ENCODE assay signal across 22 cellular contexts in the genomic region with DNA sequence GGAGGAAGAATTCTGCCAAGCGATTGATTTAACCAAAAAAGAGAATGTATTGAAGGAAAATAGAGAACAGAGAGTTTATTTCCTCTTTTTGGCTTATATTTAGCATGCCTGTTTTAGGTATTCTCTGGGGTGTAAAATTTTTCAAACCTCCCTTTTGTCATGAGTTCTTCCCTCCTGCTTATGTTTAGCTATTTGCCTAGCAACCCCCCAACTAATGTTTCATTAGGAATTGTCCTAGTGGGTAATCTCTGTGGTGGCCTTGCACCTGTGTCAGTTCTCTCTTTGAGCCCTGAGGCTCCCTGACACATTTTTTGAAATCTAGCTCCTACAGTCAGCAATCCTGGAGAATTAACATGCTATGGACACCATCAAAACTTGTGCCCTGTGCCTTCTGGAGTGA. TPM values are rescaled to one million over a fixed set of nuclear protein-coding genes. Genes with fewer than 3 reads are reported as not detected.
A peak's percentile ranks its signal among the peaks of the same experiment; 100 is the strongest.
DNase-seq lines count a peak whose midpoint lies in the region; ATAC-seq, FAIRE-seq and TF ChIP-seq lines count a peak whose summit lies in the region.
"Had no signal": no experiment of that assay in that cellular context is flagged by ENCODE, and none has a peak within 500 bp of the region (broad histone marks: within the 10 kb centered on the region; RNA-seq: fewer than 3 reads in every experiment).

No MANE protein-coding gene starts in this region.

- intact Hi-C loops in body of pancreas (cut with DNase I): loop anchor here (5.0 kb wide), 1 partner anchor 53 kb away; no protein-coding TSS in a partner anchor
- intact Hi-C loops in natural killer cell (cut with micrococcal nuclease): no loop called here

- DNase-seq in SKM-1 treated with dmso at 0.1 percent for 144 hours (lab: John Stamatoyannopoulos, UW; ENCODE audit: unreplicated experiment) (peak; percentile 2), SKM-1 (lab: John Stamatoyannopoulos, UW; ENCODE audit: unreplicated experiment) (no peak), NAMALWA (ENCODE audit: low spot score) (peak; percentile 17), body of pancreas (no peak), nucleus accumbens (lab: John Stamatoyannopoulos, UW) (no peak), small intestine (no peak), natural killer cell (no peak)
- DNase-seq in stimulated activated naive B cell treated with anti-CD40 and anti-IgM and Interleukin-4, amounts not matched to agents 10 μg/mL and 1 μg/mL and 100 μg/mL, for 72 hours: no peak
- DNase-seq: AML-193; C1 segment of cervical spinal cord; Caco-2; CD4-positive, CD25-positive, alpha-beta regulatory T cell; H9; IMR-90 had no signal

- H3K27me3 Mint-ChIP-seq in stimulated activated naive B cell treated with anti-CD40 and anti-IgM and Interleukin-4, amounts not matched to agents 10 μg/mL and 1 μg/mL and 100 μg/mL, for 72 hours: no peaks in the 10 kb centered on the region
- no peaks in the 10 kb centered on the region for H3K27me3 Mint-ChIP-seq in natural killer cell (ENCODE audit: low read depth in 2 of 2)
- H3K27me3 Mint-ChIP-seq: CD4-positive, CD25-positive, alpha-beta regulatory T cell had no signal

- peaks cover 7 to 10% of the 10 kb centered on the region in 2 donors for H3K36me3 Mint-ChIP-seq in stimulated activated naive B cell treated with anti-CD40 and anti-IgM and Interleukin-4, amounts not matched to agents 10 μg/mL and 1 μg/mL and 100 μg/mL, for 72 hours
- peaks cover 8% of the 10 kb centered on the region for H3K36me3 Mint-ChIP-seq in natural killer cell
- H3K36me3 Mint-ChIP-seq: CD4-positive, CD25-positive, alpha-beta regulatory T cell had no signal

- FAIRE-seq in small intestine (lab: Jason Lieb, UNC): no peak
- FAIRE-seq: A549, D721Med, G401.6, GM12891, GM19239, H1, HTR-8/SVneo had no signal

- H3K4me3 ChIP-seq in body of pancreas: no peak overlapping the region
- H3K4me3 ChIP-seq in small intestine (ENCODE audit: low read depth in 1 of 2, low read length in 2 of 2): no peak overlapping the region
- H3K4me3 ChIP-seq: A549 had no signal

- H3K4me1 Mint-ChIP-seq in stimulated activated naive B cell treated with anti-CD40 and anti-IgM and Interleukin-4, amounts not matched to agents 10 μg/mL and 1 μg/mL and 100 μg/mL, for 72 hours: peaks cover 17 to 37% of the 10 kb centered on the region in 2 donors
- no peaks in the 10 kb centered on the region for H3K4me1 Mint-ChIP-seq in natural killer cell
- H3K4me1 Mint-ChIP-seq: CD4-positive, CD25-positive, alpha-beta regulatory T cell had no signal

- H3K9me3 Mint-ChIP-seq in stimulated activated naive B cell treated with anti-CD40 and anti-IgM and Interleukin-4, amounts not matched to agents 10 μg/mL and 1 μg/mL and 100 μg/mL, for 72 hours: peaks cover 8 to 15% of the 10 kb centered on the region in 2 donors
- peaks cover 13 to 15% of the 10 kb centered on the region in 2 donors for H3K9me3 Mint-ChIP-seq in natural killer cell

- TF ChIP-seq CTCF in body of pancreas (IDR thresholded peaks at IDR 0.05) (no peak), natural killer cell (IDR thresholded peaks at IDR 0.05) (no peak)

- H3K36me3 ChIP-seq in body of pancreas (replicated peaks in 1 of 2; ENCODE audit: insufficient read depth in 1 of 2, low read depth in 2 of 2): no peaks in the 10 kb centered on the region
- no peaks in the 10 kb centered on the region for H3K36me3 ChIP-seq in small intestine (ENCODE audit: control insufficient read depth in 2 of 2, insufficient read depth in 2 of 2, low read length in 2 of 2)

- H3K4me1 ChIP-seq in body of pancreas (peaks cover 39% of the 10 kb centered on the region), small intestine (ENCODE audit: control insufficient read depth in 2 of 2, insufficient read depth in 1 of 2, low read depth in 1 of 2, low read length in 1 of 2) (peaks cover 1 to 2% of the 10 kb centered on the region in 2 donors)
- H3K4me1 ChIP-seq: A549, Caco-2 had no signal

- peak overlapping the region; percentile 80 for H3K27ac Mint-ChIP-seq in stimulated activated naive B cell treated with anti-CD40 and anti-IgM and Interleukin-4, amounts not matched to agents 10 μg/mL and 1 μg/mL and 100 μg/mL, for 72 hours
- H3K27ac Mint-ChIP-seq in natural killer cell: no peak overlapping the region
- H3K27ac Mint-ChIP-seq: CD4-positive, CD25-positive, alpha-beta regulatory T cell; H9 had no signal

- H3K27ac ChIP-seq in body of pancreas (peak overlapping the region in 2 of 4 donors; percentile 44 to 77), small intestine (ENCODE audit: low read depth in 1 of 2, low read length in 1 of 2) (no peak overlapping the region)
- H3K27ac ChIP-seq: 22Rv1, A549 had no signal

- WGBS in body of pancreas, 2 donors: 82 to 85% methylated on average over 1 of the region's 1 CpG
- 68 to 86% (median 81%) methylated on average over 1 of the region's 1 CpG for WGBS in small intestine, 3 donors

- H3K9me3 ChIP-seq in body of pancreas (no peaks in the 10 kb centered on the region), small intestine (ENCODE audit: control insufficient read depth, low read depth) (no peaks in the 10 kb centered on the region)
- H3K9me3 ChIP-seq: Caco-2 had no signal

- H3K4me3 Mint-ChIP-seq in stimulated activated naive B cell treated with anti-CD40 and anti-IgM and Interleukin-4, amounts not matched to agents 10 μg/mL and 1 μg/mL and 100 μg/mL, for 72 hours: peak overlapping the region in 1 of 2 donors; percentile 10
- H3K4me3 Mint-ChIP-seq in natural killer cell: no peak overlapping the region
- H3K4me3 Mint-ChIP-seq: CD4-positive, CD25-positive, alpha-beta regulatory T cell; H9 had no signal

- H3K27me3 ChIP-seq in body of pancreas (no peaks in the 10 kb centered on the region), small intestine (ENCODE audit: control insufficient read depth in 2 of 2, insufficient read depth in 2 of 2, low read length in 2 of 2) (no peaks in the 10 kb centered on the region)

- peak; percentile 34 for ATAC-seq in body of pancreas
- ATAC-seq in stimulated activated naive B cell treated with anti-CD40 and anti-IgM and Interleukin-4, amounts not matched to agents 10 μg/mL and 1 μg/mL and 100 μg/mL, for 72 hours (replicated peaks): peak; percentile 73 to 91
- ATAC-seq in natural killer cell: no peak
- ATAC-seq: A549 had no signal

- TF ChIP-seq POLR2A in body of pancreas (IDR thresholded peaks at IDR 0.05): no peak

RNA-seq across cellular contexts. Expression of a gene that starts 12.5 kb away (rescaled TPM):
- total RNA-seq in body of pancreas (over 10,000 TPM in 1 of 2 donors, 1,000 to 10,000 TPM in 1; 4,279 to 15,911 TPM), natural killer cell (not detected)
- 1,000 to 10,000 TPM in 1 of 3 donors, 10 to 100 TPM in 2; 24.3 to 3,920 (median 25.0) TPM for polyA plus RNA-seq in small intestine
- total RNA-seq: Caco-2; CD4-positive, CD25-positive, alpha-beta regulatory T cell; H1; H9; IMR-90 had no signal
- polyA plus RNA-seq: A549; CD4-positive, CD25-positive, alpha-beta regulatory T cell; H1; IMR-90 had no signal

RNA-seq across cellular contexts. Expression of a gene that starts 20.0 kb away (rescaled TPM):
- total RNA-seq in body of pancreas: over 10,000 TPM; 14,523 to 48,012 TPM
- polyA plus RNA-seq in small intestine: over 10,000 TPM in 1 of 3 donors, 100 to 1,000 TPM in 2; 613 to 31,869 (median 810) TPM
- not detected for total RNA-seq in natural killer cell
- total RNA-seq: CD4-positive, CD25-positive, alpha-beta regulatory T cell; H1; H9; IMR-90 had no signal
- polyA plus RNA-seq: A549; CD4-positive, CD25-positive, alpha-beta regulatory T cell; H1; IMR-90 had no signal

RNA-seq across cellular contexts. Expression of a gene that starts 59.3 kb away (rescaled TPM):
- total RNA-seq in body of pancreas (100 to 1,000 TPM; 351 to 831 TPM), natural killer cell (not detected)
- polyA plus RNA-seq in small intestine: over 10,000 TPM in 1 of 3 donors, 1,000 to 10,000 TPM in 1, 100 to 1,000 TPM in 1; 468 to 11,127 (median 1,492) TPM
- total RNA-seq: CD4-positive, CD25-positive, alpha-beta regulatory T cell; H1; H9; IMR-90 had no signal
- polyA plus RNA-seq: A549; CD4-positive, CD25-positive, alpha-beta regulatory T cell; H1; IMR-90 had no signal

Comparison
In these comparisons a context has a peak if more than half of its experiments do, and no peak if none do; other contexts are left out.
1. DNase-seq: peak in SKM-1 treated with dmso at 0.1 percent for 144 hours (single experiment) and NAMALWA (single experiment); none in SKM-1 (single experiment), body of pancreas (0 of 4), stimulated activated naive B cell treated with anti-CD40 and anti-IgM and Interleukin-4, amounts not matched to agents 10 μg/mL and 1 μg/mL and 100 μg/mL, for 72 hours (single experiment), nucleus accumbens (0 of 56), small intestine (single experiment) and natural killer cell (single experiment).
2. ATAC-seq: peak in body of pancreas (single experiment) and stimulated activated naive B cell treated with anti-CD40 and anti-IgM and Interleukin-4, amounts not matched to agents 10 μg/mL and 1 μg/mL and 100 μg/mL, for 72 hours (2 of 2); none in natural killer cell (0 of 3).
3. RNA of a gene that starts 12.5 kb away (total RNA-seq): 4,279 to 15,911 TPM in body of pancreas; not detected in natural killer cell; every median in the first group is over 1,000 times any median in the second.
4. RNA of a gene that starts 20.0 kb away (total RNA-seq): 14,523 to 48,012 TPM in body of pancreas; not detected in natural killer cell; every median in the first group is over 1,000 times any median in the second.
5. RNA of a gene that starts 59.3 kb away (total RNA-seq): 351 to 831 TPM in body of pancreas; not detected in natural killer cell; every median in the first group is over 100 times any median in the second.